Comparison of ENCODE assay signal across 7 cellular contexts in the genomic region with DNA sequence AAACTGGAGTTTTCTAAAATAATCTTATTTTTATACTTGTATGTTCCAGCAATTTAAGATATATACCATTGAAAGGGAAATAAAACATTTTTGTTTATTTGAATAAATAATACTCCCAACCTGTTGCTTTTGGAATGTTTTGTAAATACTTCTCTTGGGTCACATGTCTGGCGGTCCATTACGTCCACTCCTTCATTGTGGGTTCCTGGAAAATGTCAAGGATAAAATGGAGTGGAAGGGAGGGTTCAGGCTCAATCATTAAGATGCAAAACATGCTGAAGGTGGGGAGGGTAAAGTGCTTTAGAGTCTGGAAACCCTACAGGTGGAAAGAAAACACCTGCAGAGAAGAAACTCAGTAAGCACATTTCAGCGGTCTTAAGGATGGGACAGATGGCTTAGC. TPM values are rescaled to one million over a fixed set of nuclear protein-coding genes. Genes with fewer than 3 reads are reported as not detected.
"Had no signal": no experiment of that assay in that cellular context is flagged by ENCODE, and none has a peak within 500 bp of the region (broad histone marks: within the 10 kb centered on the region; RNA-seq: fewer than 3 reads in every experiment).

No MANE protein-coding gene starts in this region.

- H3K4me2 ChIP-seq: KMS-11 had no signal

- H3K9ac ChIP-seq: KMS-11 had no signal

- FAIRE-seq: HTR-8/SVneo had no signal

- H3K27ac ChIP-seq: HL-60, KMS-11 had no signal

- H3K27me3 Mint-ChIP-seq: IgD-negative memory B cell had no signal

- H3K9me3 Mint-ChIP-seq: IgD-negative memory B cell had no signal

- H3K4me3 Mint-ChIP-seq: IgD-negative memory B cell had no signal

- DNase-seq: IMR-90, KG1 had no signal

- H3K27ac Mint-ChIP-seq: IgD-negative memory B cell had no signal

RNA-seq across cellular contexts. Expression of gene FAM3B, which starts 34.2 kb away (rescaled TPM):
- total RNA-seq: HT-29, IMR-90 had no signal
- polyA plus RNA-seq: IgD-negative memory B cell, IMR-90 had no signal
